Comparison of ENCODE assay signal across 7 cellular contexts in genomic region chr19:46766569-46767317, GRCh38. TPM values are rescaled to one million over a fixed set of nuclear protein-coding genes. Genes with fewer than 3 reads are reported as not detected.
A peak's percentile ranks its signal among the peaks of the same experiment; 100 is the strongest.
DNase-seq lines count a peak whose midpoint lies in the region; ATAC-seq and TF ChIP-seq lines count a peak whose summit lies in the region.
"Had no signal": no experiment of that assay in that cellular context is flagged by ENCODE, and none has a peak within 500 bp of the region (broad histone marks: within the 10 kb centered on the region; RNA-seq: fewer than 3 reads in every experiment).

No MANE protein-coding gene starts in this region.

- ATAC-seq in HG03045 (IDR thresholded peaks at IDR 0.05; ENCODE audit: unreplicated experiment) = no peak

- H3K27me3 ChIP-seq in thyroid gland = no peaks in the 10 kb centered on the region
- H3K27me3 ChIP-seq: BLaER1 had no signal

- DNase-seq in NCI-H1417 (lab: John Stamatoyannopoulos, UW) (peak in 2 of 3 experiments; percentile 15 to 35), NCI-H1417 treated with DMSO at 0.1 percent for 48 hours (lab: John Stamatoyannopoulos, UW) (no peak), glomerular visceral epithelial cell (ENCODE audit: extremely low spot score) (peak; percentile 39), thyroid gland (peak; percentile 23 to 36)
- peak; percentile 70 for DNase-seq in activated CD4-positive, CD25-positive, alpha-beta regulatory T cell treated with anti-CD3 and anti-CD28 coated beads, Interleukin-2, amount 50 U/mL, for 72 hours

- TF ChIP-seq POLR2A in thyroid gland (IDR thresholded peaks at IDR 0.05) = no peak

- no peaks in the 10 kb centered on the region for H3K9me3 ChIP-seq in thyroid gland
- H3K9me3 ChIP-seq: BLaER1 had no signal

- H3K4me1 ChIP-seq in thyroid gland = no peaks in the 10 kb centered on the region
- H3K4me1 ChIP-seq: BLaER1 had no signal

- H3K27ac ChIP-seq in thyroid gland = no peak overlapping the region
- H3K27ac ChIP-seq: BLaER1 had no signal

- H3K4me3 ChIP-seq in thyroid gland (replicated peaks in 1 of 3) = no peak overlapping the region
- H3K4me3 ChIP-seq: BLaER1 had no signal

- peak in 5 of 6 experiments; percentile 24 to 70 (median 46) for TF ChIP-seq CTCF in thyroid gland (IDR thresholded peaks at IDR 0.05)

- no peaks in the 10 kb centered on the region for H3K36me3 ChIP-seq in thyroid gland

- WGBS in thyroid gland, 2 donors = 57 to 60% methylated on average over 18 of the region's 18 CpGs

- intact Hi-C loops in thyroid gland (cut with DNase I) = no loop called here

RNA-seq across cellular contexts. Expression of gene STRN4, which starts 20.5 kb away (rescaled TPM):
- 10 to 100 TPM; 54.1 to 73.4 (median 67.7) TPM for total RNA-seq in thyroid gland

RNA-seq across cellular contexts. Expression of gene FKRP, which starts 20.9 kb away (rescaled TPM):
- total RNA-seq in thyroid gland = 10 to 100 TPM; 20.1 to 40.1 (median 23.1) TPM

RNA-seq across cellular contexts. Expression of gene SLC1A5, which starts 21.7 kb away (rescaled TPM):
- 10 to 100 TPM in 3 of 4 donors, 1 to 10 TPM in 1; 9.3 to 18.5 (median 11.8) TPM for total RNA-seq in thyroid gland

RNA-seq across cellular contexts. Expression of gene PRKD2, which starts 49.8 kb away (rescaled TPM):
- 10 to 100 TPM; 23.7 to 40.7 (median 32.7) TPM for total RNA-seq in thyroid gland
